21 cellular contexts compared by ENCODE assay signal in genomic region chr10:5297996-5298395, GRCh38.
DNase-seq lines count a peak whose midpoint lies in the region; ATAC-seq and TF ChIP-seq lines count a peak whose summit lies in the region.
"Had no signal": no experiment of that assay in that cellular context is flagged by ENCODE, and none has a peak within 500 bp of the region (broad histone marks: within the 10 kb centered on the region; RNA-seq: fewer than 3 reads in every experiment).

No MANE protein-coding gene starts in this region.

- BruUV-seq in A673 (replicated peaks; lab: Mats Ljungman, UMichigan), result no TSS peak

- peaks cover 2% of the 10 kb centered on the region for H3K9me3 Mint-ChIP-seq in activated T-cell treated with anti-CD3 and anti-CD28 coated beads, Interleukin-2, amount 50 U/mL, for 24 hours
- peaks cover under 1% of the 10 kb centered on the region for H3K9me3 Mint-ChIP-seq in activated T-cell treated with anti-CD3 and anti-CD28 coated beads, Interleukin-2, amount 50 U/mL, for 4 hours
- no peaks in the 10 kb centered on the region for H3K9me3 Mint-ChIP-seq in CD8-positive, alpha-beta T cell
- H3K9me3 Mint-ChIP-seq in activated T-helper 1 cell treated with anti-CD3 and anti-CD28 coated beads, Interleukin-12 subunit alpha, Interleukin-12 subunit beta, Interleukin-2, Interleukin-4 antibody, amounts not matched to agents 30 ng/mL and 10 ng/mL and 1 ng/mL, durations not matched to agents 14 hours and 24 hours and 36 hours, result peaks cover 11% of the 10 kb centered on the region
- H3K9me3 Mint-ChIP-seq in natural killer cell, result peaks cover 2% of the 10 kb centered on the region in 2 donors

- no peak for DNase-seq in activated T-cell treated with anti-CD3 and anti-CD28 coated beads, Interleukin-2, amount 50 U/mL, for 24 hours
- no peak for DNase-seq in activated T-cell treated with anti-CD3 and anti-CD28 coated beads, Interleukin-2, amount 50 U/mL, for 4 hours
- DNase-seq in CD8-positive, alpha-beta T cell, result no peak
- no peak for DNase-seq in activated T-helper 1 cell treated with anti-CD3 and anti-CD28 coated beads, Interleukin-12 subunit alpha, Interleukin-12 subunit beta, Interleukin-2, Interleukin-4 antibody, amounts not matched to agents 30 ng/mL and 10 ng/mL and 1 ng/mL, durations not matched to agents 14 hours and 24 hours and 36 hours (ENCODE audit: low spot score)
- no peak for DNase-seq in natural killer cell
- no peak for DNase-seq in SJCRH30
- no peak for DNase-seq in A673 (ENCODE audit: low spot score)
- no peak for DNase-seq in right lobe of liver
- DNase-seq: activated CD4-positive, alpha-beta T cell treated with anti-CD3 and anti-CD28 coated beads, Interleukin-2, amount 50 U/mL, for 4 hours; activated gamma-delta T cell treated with Interleukin-2 at 50 U/mL for 16 hours; hypothalamus; kidney glomerular epithelial cell; NCI-H1694; NCI-H2227 treated with DMSO at 0.1 percent for 48 hours; NCI-H82; PC-9; SK-N-SH had no signal

- H3K36me3 ChIP-seq in CD8-positive, alpha-beta T cell (ENCODE audit: insufficient read depth, low read length), result no peaks in the 10 kb centered on the region
- no peaks in the 10 kb centered on the region for H3K36me3 ChIP-seq in SJCRH30
- no peaks in the 10 kb centered on the region for H3K36me3 ChIP-seq in A673 (ENCODE audit: insufficient read depth, low read length, poor library complexity, severe bottlenecking)
- H3K36me3 ChIP-seq in right lobe of liver, result no peaks in the 10 kb centered on the region
- H3K36me3 ChIP-seq: prostate gland, thyroid gland had no signal

- H3K4me1 Mint-ChIP-seq in activated T-cell treated with anti-CD3 and anti-CD28 coated beads, Interleukin-2, amount 50 U/mL, for 24 hours (ENCODE audit: low read depth), result peaks cover 57% of the 10 kb centered on the region
- H3K4me1 Mint-ChIP-seq in activated T-cell treated with anti-CD3 and anti-CD28 coated beads, Interleukin-2, amount 50 U/mL, for 4 hours (ENCODE audit: low read depth), result peaks cover 27% of the 10 kb centered on the region
- H3K4me1 Mint-ChIP-seq in CD8-positive, alpha-beta T cell (ENCODE audit: low read depth), result peaks cover 55% of the 10 kb centered on the region
- H3K4me1 Mint-ChIP-seq in activated T-helper 1 cell treated with anti-CD3 and anti-CD28 coated beads, Interleukin-12 subunit alpha, Interleukin-12 subunit beta, Interleukin-2, Interleukin-4 antibody, amounts not matched to agents 30 ng/mL and 10 ng/mL and 1 ng/mL, durations not matched to agents 14 hours and 24 hours and 36 hours (ENCODE audit: low read depth), result peaks cover 64% of the 10 kb centered on the region
- peaks cover 82 to 87% of the 10 kb centered on the region in 2 donors for H3K4me1 Mint-ChIP-seq in natural killer cell

- H3K27me3 ChIP-seq in CD8-positive, alpha-beta T cell (ENCODE audit: insufficient read depth, low read length), result no peaks in the 10 kb centered on the region
- H3K27me3 ChIP-seq in SJCRH30 (no peaks in the 10 kb centered on the region), A673 (replicated peaks; ENCODE audit: insufficient read depth, low read depth, low read length, poor library complexity) (no peaks in the 10 kb centered on the region), right lobe of liver (no peaks in the 10 kb centered on the region)
- H3K27me3 ChIP-seq: thyroid gland had no signal

- H3K4me1 ChIP-seq in CD8-positive, alpha-beta T cell (ENCODE audit: insufficient read depth, low read length), result peaks cover 44% of the 10 kb centered on the region
- H3K4me1 ChIP-seq in SJCRH30, result no peaks in the 10 kb centered on the region
- peaks cover 12% of the 10 kb centered on the region for H3K4me1 ChIP-seq in A673 (ENCODE audit: insufficient read depth, low read length, poor library complexity, severe bottlenecking)
- no peaks in the 10 kb centered on the region for H3K4me1 ChIP-seq in right lobe of liver
- H3K4me1 ChIP-seq: prostate gland, thyroid gland had no signal

- CTCF ChIA-PET in CD8-positive, alpha-beta T cell (lab: Charles Lee), result no interaction called here
- CTCF ChIA-PET in A673 (lab: Charles Lee), result no interaction called here

- H3K4me3 ChIP-seq in CD8-positive, alpha-beta T cell (ENCODE audit: low read depth, low read length), result no peak overlapping the region
- H3K4me3 ChIP-seq in SJCRH30 (no peak overlapping the region), A673 (ENCODE audit: low read depth, low read length, poor library complexity, severe bottlenecking) (no peak overlapping the region), right lobe of liver (no peak overlapping the region)
- H3K4me3 ChIP-seq: PC-9, prostate gland, thyroid gland had no signal

- no peaks in the 10 kb centered on the region for H3K27me3 Mint-ChIP-seq in activated T-cell treated with anti-CD3 and anti-CD28 coated beads, Interleukin-2, amount 50 U/mL, for 24 hours
- peaks cover 1% of the 10 kb centered on the region for H3K27me3 Mint-ChIP-seq in activated T-cell treated with anti-CD3 and anti-CD28 coated beads, Interleukin-2, amount 50 U/mL, for 4 hours (ENCODE audit: low read depth)
- H3K27me3 Mint-ChIP-seq in CD8-positive, alpha-beta T cell (ENCODE audit: low read depth), result no peaks in the 10 kb centered on the region
- H3K27me3 Mint-ChIP-seq in activated T-helper 1 cell treated with anti-CD3 and anti-CD28 coated beads, Interleukin-12 subunit alpha, Interleukin-12 subunit beta, Interleukin-2, Interleukin-4 antibody, amounts not matched to agents 30 ng/mL and 10 ng/mL and 1 ng/mL, durations not matched to agents 14 hours and 24 hours and 36 hours (ENCODE audit: insufficient read depth), result no peaks in the 10 kb centered on the region
- no peaks in the 10 kb centered on the region for H3K27me3 Mint-ChIP-seq in natural killer cell (ENCODE audit: low read depth in 2 of 2)

- no peak overlapping the region for H3K4me3 Mint-ChIP-seq in activated T-cell treated with anti-CD3 and anti-CD28 coated beads, Interleukin-2, amount 50 U/mL, for 24 hours
- no peak overlapping the region for H3K4me3 Mint-ChIP-seq in activated T-cell treated with anti-CD3 and anti-CD28 coated beads, Interleukin-2, amount 50 U/mL, for 4 hours
- no peak overlapping the region for H3K4me3 Mint-ChIP-seq in CD8-positive, alpha-beta T cell
- no peak overlapping the region for H3K4me3 Mint-ChIP-seq in activated T-helper 1 cell treated with anti-CD3 and anti-CD28 coated beads, Interleukin-12 subunit alpha, Interleukin-12 subunit beta, Interleukin-2, Interleukin-4 antibody, amounts not matched to agents 30 ng/mL and 10 ng/mL and 1 ng/mL, durations not matched to agents 14 hours and 24 hours and 36 hours
- peak overlapping the region; percentile 75 for H3K4me3 Mint-ChIP-seq in natural killer cell
- H3K4me3 Mint-ChIP-seq: neural crest cell had no signal

- intact Hi-C loops in CD8-positive, alpha-beta T cell (cut with DNase I, micrococcal nuclease), result loop anchor here in 1 of 2 experiments (10.0 kb wide), 1 partner anchor 47 kb away; no protein-coding TSS in a partner anchor
- intact Hi-C loops in activated T-helper 1 cell treated with anti-CD3 and anti-CD28 coated beads, Interleukin-12 subunit alpha, Interleukin-12 subunit beta, Interleukin-2, Interleukin-4 antibody, amounts not matched to agents 30 ng/mL and 10 ng/mL and 1 ng/mL, durations not matched to agents 14 hours and 24 hours and 36 hours (cut with micrococcal nuclease), result loop anchor here (1.0 to 10.0 kb wide), 4 partner anchors 115 to 517 kb away; partner anchors contain the start of genes GDI2, NET1 and TASOR2
- intact Hi-C loops in natural killer cell (cut with micrococcal nuclease), result loop anchor here (10.0 kb wide), 1 partner anchor 1493 kb away; no protein-coding TSS in a partner anchor
- intact Hi-C loops in A673 (cut with micrococcal nuclease; ENCODE audit: unreplicated experiment), result no loop called here
- intact Hi-C loops in right lobe of liver (cut with DNase I), result loop anchor here in 1 of 2 donors (10.0 kb wide), 1 partner anchor 453 kb away; no protein-coding TSS in a partner anchor

- H3K36me3 Mint-ChIP-seq in activated T-cell treated with anti-CD3 and anti-CD28 coated beads, Interleukin-2, amount 50 U/mL, for 24 hours (ENCODE audit: low read depth), result peaks cover 5% of the 10 kb centered on the region
- peaks cover 3% of the 10 kb centered on the region for H3K36me3 Mint-ChIP-seq in activated T-cell treated with anti-CD3 and anti-CD28 coated beads, Interleukin-2, amount 50 U/mL, for 4 hours (ENCODE audit: insufficient read depth)
- H3K36me3 Mint-ChIP-seq in CD8-positive, alpha-beta T cell, result peaks cover 8% of the 10 kb centered on the region
- H3K36me3 Mint-ChIP-seq in activated T-helper 1 cell treated with anti-CD3 and anti-CD28 coated beads, Interleukin-12 subunit alpha, Interleukin-12 subunit beta, Interleukin-2, Interleukin-4 antibody, amounts not matched to agents 30 ng/mL and 10 ng/mL and 1 ng/mL, durations not matched to agents 14 hours and 24 hours and 36 hours (ENCODE audit: low read depth), result peaks cover 52% of the 10 kb centered on the region
- peaks cover 20% of the 10 kb centered on the region for H3K36me3 Mint-ChIP-seq in natural killer cell

- H3K27ac ChIP-seq in CD8-positive, alpha-beta T cell (ENCODE audit: low read depth, low read length), result peak overlapping the region; percentile 34
- H3K27ac ChIP-seq in SJCRH30, result no peak overlapping the region
- H3K27ac ChIP-seq in A673 (ENCODE audit: low read depth, low read length, poor library complexity, severe bottlenecking), result no peak overlapping the region
- no peak overlapping the region for H3K27ac ChIP-seq in right lobe of liver
- H3K27ac ChIP-seq: PC-9, prostate gland, thyroid gland had no signal

- TF ChIP-seq POLR2A in right lobe of liver (IDR thresholded peaks at IDR 0.05), result no peak

- POLR2A ChIA-PET in CD8-positive, alpha-beta T cell (lab: Charles Lee), result no interaction called here
- POLR2A ChIA-PET in A673 (lab: Charles Lee; ENCODE audit: low non-redundant PET), result no interaction called here

- peak overlapping the region; percentile 93 for H3K27ac Mint-ChIP-seq in activated T-cell treated with anti-CD3 and anti-CD28 coated beads, Interleukin-2, amount 50 U/mL, for 24 hours
- peak overlapping the region; percentile 91 for H3K27ac Mint-ChIP-seq in CD8-positive, alpha-beta T cell
- H3K27ac Mint-ChIP-seq in activated T-helper 1 cell treated with anti-CD3 and anti-CD28 coated beads, Interleukin-12 subunit alpha, Interleukin-12 subunit beta, Interleukin-2, Interleukin-4 antibody, amounts not matched to agents 30 ng/mL and 10 ng/mL and 1 ng/mL, durations not matched to agents 14 hours and 24 hours and 36 hours, result peak overlapping the region; percentile 99
- peak overlapping the region; percentile 97 to 99 for H3K27ac Mint-ChIP-seq in natural killer cell

- no peak for TF ChIP-seq CTCF in CD8-positive, alpha-beta T cell (IDR thresholded peaks at IDR 0.05)
- no peak for TF ChIP-seq CTCF in natural killer cell (IDR thresholded peaks at IDR 0.05)
- TF ChIP-seq CTCF in A673 (conservative IDR thresholded peaks at IDR 0.05; ENCODE audit: low read depth, low read length), result no peak
- no peak for TF ChIP-seq CTCF in right lobe of liver (IDR thresholded peaks at IDR 0.05)

- 71% methylated on average over 2 of the region's 4 CpGs for WGBS in right lobe of liver (ENCODE audit: insufficient coverage, low coverage, low lambda C conversion rate, missing lambda C conversion rate)

- H3K9me3 ChIP-seq in CD8-positive, alpha-beta T cell (ENCODE audit: low read length), result no peaks in the 10 kb centered on the region
- H3K9me3 ChIP-seq in SJCRH30 (replicated peaks) (no peaks in the 10 kb centered on the region), A673 (ENCODE audit: low read depth, low read length, poor library complexity, severe bottlenecking) (no peaks in the 10 kb centered on the region), right lobe of liver (no peaks in the 10 kb centered on the region)
- H3K9me3 ChIP-seq: prostate gland, SK-N-SH, thyroid gland had no signal

- no peak for ATAC-seq in activated T-cell treated with anti-CD3 and anti-CD28 coated beads, Interleukin-2, amount 50 U/mL, for 4 hours
- ATAC-seq in CD8-positive, alpha-beta T cell, result no peak
- ATAC-seq in natural killer cell (no peak), right lobe of liver (no peak)
- ATAC-seq: HepG2 had no signal
